Comparison of ENCODE assay signal across 11 cellular contexts in the genomic region with DNA sequence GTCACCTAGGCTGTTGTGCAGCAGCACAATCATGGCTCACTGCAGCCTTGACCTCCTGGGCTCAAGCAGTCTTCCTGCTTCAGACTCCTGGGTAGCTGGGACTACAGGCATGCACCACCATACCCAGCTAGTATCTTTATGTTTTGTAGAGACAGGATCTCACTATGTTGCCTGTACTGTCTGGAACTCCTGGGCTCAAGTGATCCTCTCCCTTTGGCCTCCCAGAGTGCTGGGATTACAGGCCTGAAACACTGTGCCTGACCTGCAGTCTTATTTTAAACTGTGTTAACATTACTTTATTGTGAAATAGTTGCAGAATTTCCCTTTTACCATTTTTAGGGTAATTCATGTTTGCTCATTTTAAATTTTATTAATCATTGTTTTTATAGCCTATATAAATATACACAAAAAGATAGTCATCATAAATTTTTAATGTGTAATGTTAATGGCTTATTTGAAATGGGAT. TPM values are rescaled to one million over a fixed set of nuclear protein-coding genes. Genes with fewer than 3 reads are reported as not detected.
DNase-seq lines count a peak whose midpoint lies in the region; ATAC-seq and TF ChIP-seq lines count a peak whose summit lies in the region.
"Had no signal": no experiment of that assay in that cellular context is flagged by ENCODE, and none has a peak within 500 bp of the region (broad histone marks: within the 10 kb centered on the region; RNA-seq: fewer than 3 reads in every experiment).

No MANE protein-coding gene starts in this region.

- peaks cover 11% of the 10 kb centered on the region for H3K9me3 ChIP-seq in endodermal cell (ENCODE audit: control insufficient read depth, low read length)
- H3K9me3 ChIP-seq in spleen, result no peaks in the 10 kb centered on the region

- TF ChIP-seq CTCF in endodermal cell (conservative IDR thresholded peaks at IDR 0.05) (no peak), spleen (IDR thresholded peaks at IDR 0.05 in 8 of 11, conservative IDR thresholded peaks at IDR 0.05 in 3 of 11) (no peak)

- H3K4me1 ChIP-seq in endodermal cell (ENCODE audit: control insufficient read depth, insufficient read depth, low read length) (peaks cover 10% of the 10 kb centered on the region), spleen (peaks cover 49 to 100% (median 88%) of the 10 kb centered on the region in 6 donors)

- H3K27me3 Mint-ChIP-seq in activated CD4-positive, alpha-beta T cell treated with anti-CD3 and anti-CD28 coated beads, Interleukin-2, amount 10 ng/mL, durations not matched to agents 7 days and 5 days, result no peaks in the 10 kb centered on the region
- no peaks in the 10 kb centered on the region for H3K27me3 Mint-ChIP-seq in endodermal cell (ENCODE audit: insufficient read depth)

- H3K36me3 ChIP-seq in endodermal cell (ENCODE audit: control insufficient read depth, insufficient read depth, low read length), result peaks cover 5% of the 10 kb centered on the region
- no peaks in the 10 kb centered on the region for H3K36me3 ChIP-seq in spleen

- CTCF ChIA-PET in activated CD4-positive, alpha-beta T cell treated with anti-CD3 and anti-CD28 coated beads, Interleukin-2, amount 10 ng/mL, durations not matched to agents 7 days and 5 days (lab: Charles Lee), result interaction anchor here (0.5 to 1.6 kb wide), 4 partner anchors 11 to 88 kb away, joined by 3 to 4 read pairs (median 3); no protein-coding TSS in a partner anchor
- CTCF ChIA-PET in HEK293T (lab: Yijun Ruan, JAX), result interaction anchor here (0.6 to 1.0 kb wide), 2 partner anchors 28 to 240 kb away, joined by 3 read pairs; no protein-coding TSS in a partner anchor

- H3K4me3 Mint-ChIP-seq in activated CD4-positive, alpha-beta T cell treated with anti-CD3 and anti-CD28 coated beads, Interleukin-2, amount 10 ng/mL, durations not matched to agents 7 days and 5 days, result no peak overlapping the region
- H3K4me3 Mint-ChIP-seq in endodermal cell, result no peak overlapping the region
- H3K4me3 Mint-ChIP-seq: immature natural killer cell had no signal

- no peaks in the 10 kb centered on the region for H3K9me3 Mint-ChIP-seq in activated CD4-positive, alpha-beta T cell treated with anti-CD3 and anti-CD28 coated beads, Interleukin-2, amount 10 ng/mL, durations not matched to agents 7 days and 5 days
- H3K9me3 Mint-ChIP-seq in endodermal cell, result no peaks in the 10 kb centered on the region
- H3K9me3 Mint-ChIP-seq: immature natural killer cell had no signal

- peaks cover 18% of the 10 kb centered on the region for H3K36me3 Mint-ChIP-seq in activated CD4-positive, alpha-beta T cell treated with anti-CD3 and anti-CD28 coated beads, Interleukin-2, amount 10 ng/mL, durations not matched to agents 7 days and 5 days (ENCODE audit: low read depth)
- peaks cover 9% of the 10 kb centered on the region for H3K36me3 Mint-ChIP-seq in endodermal cell (ENCODE audit: low read depth)
- H3K36me3 Mint-ChIP-seq: immature natural killer cell had no signal

- intact Hi-C loops in spleen (cut with DNase I; ENCODE audit: low total_unique reads), result no loop called here

- H3K27ac ChIP-seq in endodermal cell (ENCODE audit: low read depth, low read length) (no peak overlapping the region), spleen (peak overlapping the region in 5 of 8 donors; percentile 37 to 74 (median 48))
- H3K27ac ChIP-seq: RWPE1 had no signal

- POLR2A ChIA-PET in activated CD4-positive, alpha-beta T cell treated with anti-CD3 and anti-CD28 coated beads, Interleukin-2, amount 10 ng/mL, durations not matched to agents 7 days and 5 days (lab: Charles Lee), result no interaction called here
- POLR2A ChIA-PET in HEK293T (lab: Yijun Ruan, JAX), result no interaction called here

- ATAC-seq in GM18517 (IDR thresholded peaks at IDR 0.05; ENCODE audit: unreplicated experiment) (no peak), GM18520 (IDR thresholded peaks at IDR 0.05; ENCODE audit: unreplicated experiment) (no peak)
- ATAC-seq: right cardiac atrium had no signal

- DNase-seq in activated CD4-positive, alpha-beta T cell treated with anti-CD3 and anti-CD28 coated beads, Interleukin-2, amount 10 ng/mL, durations not matched to agents 7 days and 5 days, result no peak
- DNase-seq in activated CD4-positive, alpha-beta T cell treated with anti-CD3 and anti-CD28 coated beads, Interleukin-2, amount 50 U/mL, for 1 hour, result no peak
- peak; percentile 52 for DNase-seq in NCI-H82 (lab: John Stamatoyannopoulos, UW)
- no peak for DNase-seq in endodermal cell
- no peak for DNase-seq in spleen
- DNase-seq in HEK293T (ENCODE audit: extremely low spot score), result no peak
- DNase-seq: immature natural killer cell, right cardiac atrium had no signal

- H3K9ac ChIP-seq in endodermal cell (ENCODE audit: extremely low read depth, low read length, poor library complexity, severe bottlenecking), result no peak overlapping the region

- H3K27me3 ChIP-seq in endodermal cell (ENCODE audit: control insufficient read depth, insufficient read depth, low read length, poor library complexity, severe bottlenecking), result no peaks in the 10 kb centered on the region
- no peaks in the 10 kb centered on the region for H3K27me3 ChIP-seq in spleen (replicated peaks in 1 of 7)

- H3K4me3 ChIP-seq in endodermal cell (ENCODE audit: low read length) (no peak overlapping the region), spleen (no peak overlapping the region)

- TF ChIP-seq POLR2A in spleen (IDR thresholded peaks at IDR 0.05), result no peak

- H3K4me1 Mint-ChIP-seq in activated CD4-positive, alpha-beta T cell treated with anti-CD3 and anti-CD28 coated beads, Interleukin-2, amount 10 ng/mL, durations not matched to agents 7 days and 5 days, result peaks cover 59% of the 10 kb centered on the region
- H3K4me1 Mint-ChIP-seq in endodermal cell, result peaks cover 51% of the 10 kb centered on the region

- H3K27ac Mint-ChIP-seq in activated CD4-positive, alpha-beta T cell treated with anti-CD3 and anti-CD28 coated beads, Interleukin-2, amount 10 ng/mL, durations not matched to agents 7 days and 5 days, result peak overlapping the region; percentile 72
- H3K27ac Mint-ChIP-seq in endodermal cell, result peak overlapping the region; percentile 84

TF ChIP-seq in HEK293T, 16 proteins besides CTCF, POLR2A, EP300 and RAD21:
- TF ChIP-seq NFRKB (IDR thresholded peaks at IDR 0.05) (no peak), ARNT (IDR thresholded peaks at IDR 0.05) (no peak), ELF4 (IDR thresholded peaks at IDR 0.05) (no peak), FOXM1 (IDR thresholded peaks at IDR 0.05; ENCODE audit: borderline replicate concordance) (no peak), LEF1 (IDR thresholded peaks at IDR 0.05; ENCODE audit: borderline replicate concordance) (no peak), BHLHE40 (IDR thresholded peaks at IDR 0.05; ENCODE audit: borderline replicate concordance) (no peak), L3MBTL2 (conservative IDR thresholded peaks at IDR 0.05) (no peak), HDGF (IDR thresholded peaks at IDR 0.05; ENCODE audit: borderline replicate concordance) (no peak), CTBP1 (IDR thresholded peaks at IDR 0.05; ENCODE audit: borderline replicate concordance) (no peak), SP1 (IDR thresholded peaks at IDR 0.05) (no peak), FOXA1 (IDR thresholded peaks at IDR 0.05) (no peak), FOXK2 (IDR thresholded peaks at IDR 0.05) (no peak), TARDBP (IDR thresholded peaks at IDR 0.05) (no peak), SUZ12 (IDR thresholded peaks at IDR 0.05) (no peak), ZNF384 (IDR thresholded peaks at IDR 0.05) (no peak)
TF ChIP-seq in HEK293T: peak in this region for 0.

RNA-seq across cellular contexts. Expression of gene EML4, which starts 24.6 kb away (rescaled TPM):
- total RNA-seq in activated CD4-positive, alpha-beta T cell treated with anti-CD3 and anti-CD28 coated beads, Interleukin-2, amount 10 ng/mL, durations not matched to agents 7 days and 5 days, result 10 to 100 TPM; 93.8 to 99.6 TPM
- total RNA-seq in endodermal cell (10 to 100 TPM; 84.6 to 90.9 TPM), spleen (100 to 1,000 TPM in 4 of 7 donors, 10 to 100 TPM in 3; 75.2 to 176 (median 103) TPM)
- polyA plus RNA-seq in endodermal cell (2013, experiment 1 of 2), result 63.3 TPM
- 67.9 TPM for polyA plus RNA-seq in endodermal cell (2013, experiment 2 of 2)
- 10 to 100 TPM; 25.4 to 42.0 (median 32.0) TPM for polyA plus RNA-seq in spleen
